ENCODE assay signal across 8 cellular contexts in genomic region chr2:218329027-218329825, GRCh38. TPM values are rescaled to one million over a fixed set of nuclear protein-coding genes. Genes with fewer than 3 reads are reported as not detected.
A peak's percentile ranks its signal among the peaks of the same experiment; 100 is the strongest.
DNase-seq lines count a peak whose midpoint lies in the region; ATAC-seq lines count a peak whose summit lies in the region.
"Had no signal": no experiment of that assay in that cellular context is flagged by ENCODE, and none has a peak within 500 bp of the region (broad histone marks: within the 10 kb centered on the region; RNA-seq: fewer than 3 reads in every experiment).

No MANE protein-coding gene starts in this region.

- H3K27me3 Mint-ChIP-seq in stimulated activated naive CD8-positive, alpha-beta T cell treated with anti-CD3 and anti-CD28 coated beads, Interleukin-15, Interleukin-2, amounts not matched to agents 100 ng/mL and 50 ng/mL, for 24 hours: peaks cover 2% of the 10 kb centered on the region

- peaks cover 19% of the 10 kb centered on the region for H3K4me1 Mint-ChIP-seq in stimulated activated naive CD8-positive, alpha-beta T cell treated with anti-CD3 and anti-CD28 coated beads, Interleukin-15, Interleukin-2, amounts not matched to agents 100 ng/mL and 50 ng/mL, for 24 hours (ENCODE audit: low read depth)

- H3K27ac Mint-ChIP-seq in stimulated activated naive CD8-positive, alpha-beta T cell treated with anti-CD3 and anti-CD28 coated beads, Interleukin-15, Interleukin-2, amounts not matched to agents 100 ng/mL and 50 ng/mL, for 24 hours: peak overlapping the region; percentile 36

- DNase-seq in SK-N-DZ (ENCODE audit: low spot score): peak; percentile 17
- no peak for DNase-seq in NK-92 (lab: John Stamatoyannopoulos, UW; ENCODE audit: unreplicated experiment)
- DNase-seq in hippocampal formation (lab: John Stamatoyannopoulos, UW): no peak
- DNase-seq in T-helper 9 cell: no peak
- DNase-seq: NCI-H1436 had no signal

- no peak overlapping the region for H3K4me3 Mint-ChIP-seq in stimulated activated naive CD8-positive, alpha-beta T cell treated with anti-CD3 and anti-CD28 coated beads, Interleukin-15, Interleukin-2, amounts not matched to agents 100 ng/mL and 50 ng/mL, for 24 hours

- H3K9me3 Mint-ChIP-seq in stimulated activated naive CD8-positive, alpha-beta T cell treated with anti-CD3 and anti-CD28 coated beads, Interleukin-15, Interleukin-2, amounts not matched to agents 100 ng/mL and 50 ng/mL, for 24 hours: no peaks in the 10 kb centered on the region

- ATAC-seq in GM19023 (IDR thresholded peaks at IDR 0.05; ENCODE audit: unreplicated experiment) (peak; percentile 55), HG02610 (IDR thresholded peaks at IDR 0.05; ENCODE audit: unreplicated experiment) (peak; percentile 53)

- no peaks in the 10 kb centered on the region for H3K36me3 Mint-ChIP-seq in stimulated activated naive CD8-positive, alpha-beta T cell treated with anti-CD3 and anti-CD28 coated beads, Interleukin-15, Interleukin-2, amounts not matched to agents 100 ng/mL and 50 ng/mL, for 24 hours (ENCODE audit: low read depth)

RNA-seq across cellular contexts. Expression of gene CATIP, which starts 27.4 kb away (rescaled TPM):
- polyA plus RNA-seq in SK-N-DZ (2014; cell fraction: cytosol; rRNA removed): not detected in 2 replicates
- polyA plus RNA-seq in SK-N-DZ (2014; cell fraction: nucleus; rRNA removed): not detected in 2 replicates

RNA-seq across cellular contexts. Expression of gene TMBIM1, which starts 36.9 kb away (rescaled TPM):
- 1.6 and 2.0 TPM in 2 replicates for polyA plus RNA-seq in SK-N-DZ (2014; cell fraction: cytosol; rRNA removed)
- 1.4 TPM in 2 replicates for polyA plus RNA-seq in SK-N-DZ (2014; cell fraction: nucleus; rRNA removed)

RNA-seq across cellular contexts. Expression of gene SLC11A1, which starts 52.8 kb away (rescaled TPM):
- not detected in 2 replicates for polyA plus RNA-seq in SK-N-DZ (2014; cell fraction: cytosol; rRNA removed)
- not detected in 2 replicates for polyA plus RNA-seq in SK-N-DZ (2014; cell fraction: nucleus; rRNA removed)

RNA-seq across cellular contexts. Expression of gene PNKD, which starts 58.9 kb away (rescaled TPM):
- polyA plus RNA-seq in SK-N-DZ (2014; cell fraction: cytosol; rRNA removed): 72.8 and 76.1 TPM in 2 replicates
- polyA plus RNA-seq in SK-N-DZ (2014; cell fraction: nucleus; rRNA removed): 54.6 and 55.3 TPM in 2 replicates

RNA-seq across cellular contexts. Expression of gene AAMP, which starts 59.3 kb away (rescaled TPM):
- polyA plus RNA-seq in SK-N-DZ (2014; cell fraction: cytosol; rRNA removed): 128 and 170 TPM in 2 replicates
- polyA plus RNA-seq in SK-N-DZ (2014; cell fraction: nucleus; rRNA removed): 197 and 224 TPM in 2 replicates
